1 cellular context compared by ENCODE assay signal in genomic region chr6:170575250-170575649, GRCh38.
TF ChIP-seq lines count a peak whose summit lies in the region.

No MANE protein-coding gene starts in this region.

TF ChIP-seq in K562, 482 proteins besides CTCF, POLR2A, EP300 and RAD21:
- TF ChIP-seq ZNF592 (IDR thresholded peaks at IDR 0.05) = peak; percentile 54; the same call in 1 of the 2 replicates
- TF ChIP-seq JUND (IDR thresholded peaks at IDR 0.05; ENCODE audit: borderline replicate concordance, low read depth, low read length) = peak; percentile 18; the same call in 1 of the 2 replicates
- TF ChIP-seq JUND (tag; IDR thresholded peaks at IDR 0.05; ENCODE audit: borderline replicate concordance, low read depth, low read length) = no peak
- no peak for TF ChIP-seq ZNF79 (CRISPR knock-in tag; IDR thresholded peaks at IDR 0.05; ENCODE audit: low read depth)
- peak; percentile 50; the same call in 1 of the 2 replicates for TF ChIP-seq ZBTB33 (CRISPR knock-in tag; IDR thresholded peaks at IDR 0.05)
- TF ChIP-seq ZNF3 (CRISPR knock-in tag; IDR thresholded peaks at IDR 0.05) = no peak
- TF ChIP-seq ARNT (IDR thresholded peaks at IDR 0.05) = 0 out of 4 replicates have a peak, but pooled peaks of 1 of the 2 experiments have one; percentile 42
- TF ChIP-seq ZNF274 (IDR thresholded peaks at IDR 0.05; ENCODE audit: borderline replicate concordance, low read depth, low read length) = no peak
- peak; percentile 70 for TF ChIP-seq SMC3 (conservative IDR thresholded peaks at IDR 0.05; ENCODE audit: insufficient read depth, low read depth, low read length)
- TF ChIP-seq DEAF1 (CRISPR knock-in tag; IDR thresholded peaks at IDR 0.05) = peak; percentile 25; the same call in 1 of the 2 replicates
- TF ChIP-seq POLR2AphosphoS2 (IDR thresholded peaks at IDR 0.05; ENCODE audit: low read length) = peak; percentile 69; the same call in 1 of the 2 replicates
- no peak for TF ChIP-seq KAT8 (IDR thresholded peaks at IDR 0.05; ENCODE audit: low read depth)
